In the genomic region with DNA sequence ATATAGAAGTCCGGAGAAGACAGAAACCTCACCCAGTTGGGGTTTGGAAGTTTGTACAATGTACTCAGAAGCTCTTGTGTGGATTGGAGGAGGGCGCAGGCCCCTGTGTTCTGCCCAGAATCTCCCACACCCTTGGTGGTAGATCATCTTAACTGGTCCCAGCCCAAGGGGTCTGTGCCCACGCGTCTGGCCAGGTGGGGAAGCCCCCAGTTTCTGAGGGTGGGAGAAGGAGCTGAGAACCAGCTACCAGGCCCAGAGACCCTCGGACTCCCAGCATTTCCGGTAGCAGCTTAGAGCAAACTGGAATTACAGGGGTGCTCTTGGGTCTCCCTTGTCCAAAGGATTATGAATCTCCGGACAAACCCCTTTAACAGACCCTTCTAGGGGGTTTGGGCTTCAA, we compare ENCODE assay signal across 1 cellular context.
TF ChIP-seq lines count a peak whose summit lies in the region.

No MANE protein-coding gene starts in this region.

TF ChIP-seq in HCT116, 20 proteins besides CTCF, POLR2A, EP300 and RAD21 (continued from another document):
- TF ChIP-seq, protein P1, sequence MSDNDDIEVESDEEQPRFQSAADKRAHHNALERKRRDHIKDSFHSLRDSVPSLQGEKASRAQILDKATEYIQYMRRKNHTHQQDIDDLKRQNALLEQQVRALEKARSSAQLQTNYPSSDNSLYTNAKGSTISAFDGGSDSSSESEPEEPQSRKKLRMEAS (IDR thresholded peaks at IDR 0.05) = no peak
- TF ChIP-seq SRF (IDR thresholded peaks at IDR 0.05; ENCODE audit: low read depth) (no peak), JUND (IDR thresholded peaks at IDR 0.05) (no peak), EZH2phosphoT487 (IDR thresholded peaks at IDR 0.05; ENCODE audit: borderline replicate concordance) (no peak)
- TF ChIP-seq, protein P2, sequence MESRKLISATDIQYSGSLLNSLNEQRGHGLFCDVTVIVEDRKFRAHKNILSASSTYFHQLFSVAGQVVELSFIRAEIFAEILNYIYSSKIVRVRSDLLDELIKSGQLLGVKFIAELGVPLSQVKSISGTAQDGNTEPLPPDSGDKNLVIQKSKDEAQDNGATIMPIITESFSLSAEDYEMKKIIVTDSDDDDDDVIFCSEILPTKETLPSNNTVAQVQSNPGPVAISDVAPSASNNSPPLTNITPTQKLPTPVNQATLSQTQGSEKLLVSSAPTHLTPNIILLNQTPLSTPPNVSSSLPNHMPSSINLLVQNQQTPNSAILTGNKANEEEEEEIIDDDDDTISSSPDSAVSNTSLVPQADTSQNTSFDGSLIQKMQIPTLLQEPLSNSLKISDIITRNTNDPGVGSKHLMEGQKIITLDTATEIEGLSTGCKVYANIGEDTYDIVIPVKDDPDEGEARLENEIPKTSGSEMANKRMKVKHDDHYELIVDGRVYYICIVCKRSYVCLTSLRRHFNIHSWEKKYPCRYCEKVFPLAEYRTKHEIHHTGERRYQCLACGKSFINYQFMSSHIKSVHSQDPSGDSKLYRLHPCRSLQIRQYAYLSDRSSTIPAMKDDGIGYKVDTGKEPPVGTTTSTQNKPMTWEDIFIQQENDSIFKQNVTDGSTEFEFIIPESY (IDR thresholded peaks at IDR 0.05; ENCODE audit: extremely low read depth, insufficient replicate concordance, low read length) = no peak
